8 cellular contexts compared by ENCODE assay signal in the genomic region with DNA sequence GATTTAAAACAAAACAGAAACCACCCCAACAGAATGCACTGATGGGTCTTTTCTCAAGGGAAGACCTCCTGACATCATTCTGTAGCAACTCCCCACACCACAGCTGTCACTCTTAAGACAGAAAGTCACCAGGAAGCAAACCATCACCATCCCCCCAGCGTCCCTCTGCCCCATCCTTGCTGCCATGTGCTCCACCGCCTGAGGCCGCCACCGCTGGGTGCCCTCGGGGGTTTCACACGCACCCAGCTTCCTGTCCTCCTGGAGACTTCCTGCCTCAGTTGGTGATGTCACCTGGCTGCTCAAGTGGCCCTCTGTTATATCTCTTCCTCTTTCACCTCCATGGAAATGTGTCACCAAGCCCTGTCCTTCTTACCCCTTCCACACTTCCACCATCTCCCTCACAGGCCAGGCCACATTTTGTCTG.
DNase-seq lines count a peak whose midpoint lies in the region; ATAC-seq and TF ChIP-seq lines count a peak whose summit lies in the region.

No MANE protein-coding gene starts in this region.

- H3K27ac ChIP-seq in SU-DHL-6 (ENCODE audit: low read depth, low read length) (peak overlapping the region; percentile 18; the same call in 1 of the 2 replicates), esophagus muscularis mucosa (replicated peaks in 1 of 4) (no peak overlapping the region)

- H2AFZ ChIP-seq in SU-DHL-6 (ENCODE audit: low read depth, low read length, severe bottlenecking): no peak overlapping the region

- TF ChIP-seq CTCF in SU-DHL-6 (IDR thresholded peaks at IDR 0.05; ENCODE audit: insufficient read depth, low read length, poor library complexity, severe bottlenecking) (no peak), omental fat pad (IDR thresholded peaks at IDR 0.05) (no peak), esophagus muscularis mucosa (IDR thresholded peaks at IDR 0.05) (no peak)

- intact Hi-C loops in esophagus muscularis mucosa (cut with DNase I): no loop called here

- no peaks in the 10 kb centered on the region for H3K9me3 ChIP-seq in SU-DHL-6 (ENCODE audit: insufficient read depth, low read length)
- H3K9me3 ChIP-seq in esophagus muscularis mucosa: no peaks in the 10 kb centered on the region

- no peaks in the 10 kb centered on the region for H3K9me3 Mint-ChIP-seq in activated naive CD8-positive, alpha-beta T cell (ENCODE audit: low read depth)

- TF ChIP-seq POLR2A in esophagus muscularis mucosa (IDR thresholded peaks at IDR 0.05; ENCODE audit: low read depth): no peak

- H3K27me3 Mint-ChIP-seq in activated naive CD8-positive, alpha-beta T cell: no peaks in the 10 kb centered on the region

- peak; percentile 43 to 61 for DNase-seq in stimulated activated CD8-positive, alpha-beta memory T cell treated with anti-CD3 and anti-CD28 coated beads, Interleukin-4, amount 100 ng/mL, for 1 hour (ENCODE audit: low read depth in 2 of 2, low spot score in 1 of 2)
- DNase-seq in omental fat pad (ENCODE audit: low spot score) (no peak), esophagus muscularis mucosa (ENCODE audit: extremely low spot score) (no peak), anterior cingulate cortex (lab: John Stamatoyannopoulos, UW) (no peak)

- H3K27me3 ChIP-seq in SU-DHL-6 (ENCODE audit: low read length) (no peaks in the 10 kb centered on the region), esophagus muscularis mucosa (peaks cover 0 to 5% (median 0%) of the 10 kb centered on the region in 4 donors)

- peaks cover 8% of the 10 kb centered on the region; the same call in 1 of the 2 replicates for H3K79me2 ChIP-seq in SU-DHL-6 (ENCODE audit: insufficient read depth, low read length)

- no peaks in the 10 kb centered on the region; the same call in 1 of the 2 replicates for H3F3A ChIP-seq in SU-DHL-6 (ENCODE audit: insufficient read depth)

- 70% methylated on average over 6 of the region's 6 CpGs for WGBS in esophagus muscularis mucosa

- H3K9me2 ChIP-seq in SU-DHL-6 (replicated peaks; ENCODE audit: insufficient read depth, low read length): no peaks in the 10 kb centered on the region

- H3K4me2 ChIP-seq in SU-DHL-6 (ENCODE audit: low read depth, low read length, poor library complexity, severe bottlenecking): no peak overlapping the region

- peaks cover 74% of the 10 kb centered on the region for H3K4me1 Mint-ChIP-seq in activated naive CD8-positive, alpha-beta T cell (ENCODE audit: low read depth)

- peak overlapping the region; percentile 81 for H3K4me3 Mint-ChIP-seq in activated naive CD8-positive, alpha-beta T cell

- H3K9ac ChIP-seq in SU-DHL-6 (ENCODE audit: low read length): no peak overlapping the region

- peaks cover 14 to 21% (median 19%) of the 10 kb centered on the region in 4 donors for H3K4me1 ChIP-seq in esophagus muscularis mucosa

- peak overlapping the region; percentile 98 for H3K27ac Mint-ChIP-seq in activated naive CD8-positive, alpha-beta T cell

- no peak overlapping the region for H3K4me3 ChIP-seq in SU-DHL-6 (ENCODE audit: insufficient read depth, low read length, poor library complexity, severe bottlenecking)
- H3K4me3 ChIP-seq in esophagus muscularis mucosa: no peak overlapping the region

- peaks cover 12% of the 10 kb centered on the region for H3K36me3 Mint-ChIP-seq in activated naive CD8-positive, alpha-beta T cell

- H3K36me3 ChIP-seq in SU-DHL-6 (ENCODE audit: low read length) (peaks cover 9% of the 10 kb centered on the region; the same call in 1 of the 2 replicates), esophagus muscularis mucosa (peaks cover 0 to 26% (median 9%) of the 10 kb centered on the region in 4 donors)

- TF ChIP-seq EP300 in esophagus muscularis mucosa (IDR thresholded peaks at IDR 0.05): no peak

- ATAC-seq in GM18519 (IDR thresholded peaks at IDR 0.05; ENCODE audit: low FRiP score, unreplicated experiment) (peak; percentile 56), HG02981 (IDR thresholded peaks at IDR 0.05; ENCODE audit: unreplicated experiment) (peak; percentile 89), omental fat pad (ENCODE audit: low FRiP score) (no peak)

- H4K20me1 ChIP-seq in SU-DHL-6 (ENCODE audit: low read depth, low read length): 0 out of 2 replicates have a peak, but pooled peaks cover 2% of the 10 kb centered on the region

Comparison
In these comparisons a context has a peak if more than half of its experiments do, and no peak if none do; other contexts are left out.
1. DNase-seq: peak in stimulated activated CD8-positive, alpha-beta memory T cell treated with anti-CD3 and anti-CD28 coated beads, Interleukin-4, amount 100 ng/mL, for 1 hour (2 of 2); none in omental fat pad (single experiment), esophagus muscularis mucosa (single experiment) and anterior cingulate cortex (0 of 58).